ENCODE assay signal across 1 cellular context in genomic region chr7:134886353-134887057, GRCh38.
TF ChIP-seq lines count a peak whose summit lies in the region.

No MANE protein-coding gene starts in this region.

TF ChIP-seq in A549, 52 proteins besides CTCF, POLR2A, EP300 and RAD21 (continued from another document):
- no peak for TF ChIP-seq REST (IDR thresholded peaks at IDR 0.05)
- peak; percentile 17 for TF ChIP-seq MAFK (IDR thresholded peaks at IDR 0.05; ENCODE audit: partially characterized antibody)
- TF ChIP-seq SMC3 (IDR thresholded peaks at IDR 0.05) = no peak
